ENCODE assay signal across 28 cellular contexts in genomic region chr2:36981911-36982310, GRCh38.
"Had no signal": no experiment of that assay in that cellular context is flagged by ENCODE, and none has a peak within 500 bp of the region (broad histone marks: within the 10 kb centered on the region; RNA-seq: fewer than 3 reads in every experiment).

No MANE protein-coding gene starts in this region.

- ATAC-seq: activated CD4-positive, CD25-positive, alpha-beta regulatory T cell treated with anti-CD3 and anti-CD28 coated beads, Interleukin-2, amount 50 U/mL, for 24 hours; activated CD8-positive, alpha-beta memory T cell treated with anti-CD3 and anti-CD28 coated beads, Interleukin-2, amount 10 ng/mL, durations not matched to agents 7 days and 5 days; activated CD8-positive, alpha-beta T cell treated with anti-CD3 and anti-CD28 coated beads for 36 hours; activated naive CD4-positive, alpha-beta T cell treated with anti-CD3 and anti-CD28 coated beads, Interleukin-2, amount 50 U/mL, for 72 hours; esophagus mucosa had no signal

- DNase-seq: activated B cell treated with CpG ODN at 0.5 μM for 24 hours; activated CD4-positive, alpha-beta T cell treated with anti-CD3 and anti-CD28 coated beads for 48 hours; activated CD4-positive, alpha-beta T cell treated with anti-CD3 and anti-CD28 coated beads, Interleukin-2, amount 50 U/mL, for 1 hour; activated CD4-positive, alpha-beta T cell treated with anti-CD3 and anti-CD28 coated beads, Interleukin-2, amount 50 U/mL, for 48 hours; activated CD8-positive, alpha-beta memory T cell treated with anti-CD3 and anti-CD28 coated beads, Interleukin-2, amount 10 ng/mL, durations not matched to agents 7 days and 5 days; activated CD8-positive, alpha-beta memory T cell treated with anti-CD3 and anti-CD28 coated beads, Interleukin-2, amount 50 U/mL, for 4 hours; activated CD8-positive, alpha-beta T cell treated with anti-CD3 and anti-CD28 coated beads for 36 hours; activated effector memory CD4-positive, alpha-beta T cell treated with anti-CD3 and anti-CD28 coated beads, Interleukin-2, amount 50 U/mL, for 16 hours; activated naive CD4-positive, alpha-beta T cell treated with anti-CD3 and anti-CD28 coated beads, Interleukin-2, amount 10 ng/mL, durations not matched to agents 7 days and 5 days; activated naive CD8-positive, alpha-beta T cell treated with anti-CD3 and anti-CD28 coated beads, Interleukin-2, amount 10 ng/mL, durations not matched to agents 7 days and 5 days; activated T-cell treated with anti-CD3 and anti-CD28 coated beads, Interleukin-2, amount 50 U/mL, for 1 hour; activated T-cell treated with anti-CD3 and anti-CD28 coated beads, Interleukin-2, amount 50 U/mL, for 48 hours; central memory CD4-positive, alpha-beta T cell; cerebellar nuclear complex; dorsolateral prefrontal cortex; effector memory CD4-positive, alpha-beta T cell; endodermal cell; foreskin fibroblast; head of caudate nucleus; T-helper 2 cell; WERI-Rb-1 had no signal

- H3K4me1 ChIP-seq: ascending aorta, breast epithelium had no signal

- H3K4me3 ChIP-seq: ascending aorta, breast epithelium, cardiac muscle cell, coronary artery, dorsolateral prefrontal cortex had no signal

- H3K27me3 ChIP-seq: ascending aorta, breast epithelium, cardiac muscle cell, dorsolateral prefrontal cortex had no signal

- H3K9me3 ChIP-seq: ascending aorta, breast epithelium had no signal

- H3K27ac ChIP-seq: ascending aorta, breast epithelium, cardiac muscle cell, coronary artery, dorsolateral prefrontal cortex, WERI-Rb-1 had no signal

- H3K36me3 ChIP-seq: breast epithelium, WERI-Rb-1 had no signal
